ENCODE assay signal across 27 cellular contexts in the genomic region with DNA sequence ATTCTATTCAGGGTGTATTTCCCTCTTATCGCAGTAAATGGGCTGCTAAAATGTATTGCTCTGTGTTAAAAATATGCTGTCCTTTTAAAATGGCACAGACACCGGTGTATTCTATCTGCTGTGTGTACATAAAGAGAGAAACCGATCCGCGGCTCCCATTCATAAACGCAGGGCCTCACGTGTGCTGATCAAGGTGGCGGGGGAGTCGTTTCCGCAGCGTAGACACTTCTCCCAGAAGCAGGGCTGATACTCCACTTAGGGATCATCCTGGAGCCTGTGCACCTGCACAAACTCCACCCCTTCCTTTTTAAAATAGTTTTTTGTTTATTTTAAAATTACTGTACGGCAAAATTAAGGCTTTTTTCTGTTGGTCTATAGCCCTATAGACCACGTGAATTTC. TPM values are rescaled to one million over a fixed set of nuclear protein-coding genes. Genes with fewer than 3 reads are reported as not detected.
"Had no signal": no experiment of that assay in that cellular context is flagged by ENCODE, and none has a peak within 500 bp of the region (broad histone marks: within the 10 kb centered on the region; RNA-seq: fewer than 3 reads in every experiment).

No MANE protein-coding gene starts in this region.

- H3K9me3 ChIP-seq: adrenal gland, ascending aorta, sigmoid colon, testis, uterus had no signal

- H3K36me3 Mint-ChIP-seq: activated naive CD4-positive, alpha-beta T cell treated with anti-CD3 and anti-CD28 coated beads, Interleukin-2, amount 50 U/mL, for 72 hours; memory B cell; natural killer cell treated with Interleukin-12 subunit alpha and Interleukin-12 subunit beta and Interleukin-15 and Interleukin-18, amount 100 ng/mL, for 72 hours; WTC11 had no signal

- H3K36me3 ChIP-seq: adrenal gland, ascending aorta, brain microvascular endothelial cell, sigmoid colon, uterus had no signal

- ATAC-seq: activated naive CD4-positive, alpha-beta T cell treated with anti-CD3 and anti-CD28 coated beads, Interleukin-2, amount 50 U/mL, for 72 hours; activated T-helper 17 cell treated with anti-CD3 and anti-CD28 coated beads, Interleukin-2, amount 50 U/mL, for 72 hours; left colon; natural killer cell treated with Interleukin-12 subunit alpha and Interleukin-12 subunit beta and Interleukin-15 and Interleukin-18, amount 100 ng/mL, for 72 hours; WTC11 had no signal

- H3K27me3 ChIP-seq: adrenal gland, ascending aorta, brain microvascular endothelial cell, testis, uterus had no signal

- H3K4me3 ChIP-seq: adrenal gland, ascending aorta, sigmoid colon, smooth muscle cell, testis, uterus had no signal

- H3K27ac Mint-ChIP-seq: activated naive CD4-positive, alpha-beta T cell treated with anti-CD3 and anti-CD28 coated beads, Interleukin-2, amount 50 U/mL, for 72 hours; activated T-cell treated with anti-CD3 and anti-CD28 coated beads, Interleukin-2, amount 50 U/mL, for 24 hours; memory B cell; natural killer cell treated with Interleukin-12 subunit alpha and Interleukin-12 subunit beta and Interleukin-15 and Interleukin-18, amount 100 ng/mL, for 72 hours; progenitor cell of endocrine pancreas; WTC11 had no signal

- H3K27ac ChIP-seq: adrenal gland, ascending aorta, brain microvascular endothelial cell, sigmoid colon, testis, uterus had no signal

- H3K4me1 Mint-ChIP-seq: activated T-helper 17 cell treated with anti-CD3 and anti-CD28 coated beads, Interleukin-2, amount 50 U/mL, for 72 hours; memory B cell; WTC11 had no signal

- DNase-seq: activated CD4-positive, alpha-beta T cell treated with anti-CD3 and anti-CD28 coated beads, Interleukin-2, amount 50 U/mL, for 4 hours; activated CD8-positive, alpha-beta memory T cell treated with anti-CD3 and anti-CD28 coated beads for 24 hours; activated CD8-positive, alpha-beta memory T cell treated with anti-CD3 and anti-CD28 coated beads, Interleukin-2, amount 50 U/mL, for 4 hours; activated T-cell treated with anti-CD3 and anti-CD28 coated beads, Interleukin-2, amount 50 U/mL, for 24 hours; adrenal gland; brain microvascular endothelial cell; dermis blood vessel endothelial cell; effector CD8-positive, alpha-beta T cell; erythroblast; foreskin fibroblast; left colon; retina; sigmoid colon; stimulated activated CD4-positive, alpha-beta T cell treated with anti-CD3 and anti-CD28 coated beads, Interleukin-2, amount 100 ng/mL, for 48 hours; stimulated activated naive CD4-positive, alpha-beta T cell; testis; trophoblast cell; uterus had no signal

- H3K4me1 ChIP-seq: adrenal gland, ascending aorta, sigmoid colon, testis, uterus had no signal

- H3K9me3 Mint-ChIP-seq: activated naive CD4-positive, alpha-beta T cell treated with anti-CD3 and anti-CD28 coated beads, Interleukin-2, amount 50 U/mL, for 72 hours; activated T-cell treated with anti-CD3 and anti-CD28 coated beads, Interleukin-2, amount 50 U/mL, for 24 hours; activated T-helper 17 cell treated with anti-CD3 and anti-CD28 coated beads, Interleukin-2, amount 50 U/mL, for 72 hours; memory B cell; natural killer cell treated with Interleukin-12 subunit alpha and Interleukin-12 subunit beta and Interleukin-15 and Interleukin-18, amount 100 ng/mL, for 72 hours; WTC11 had no signal

- H3K4me3 Mint-ChIP-seq: activated T-cell treated with anti-CD3 and anti-CD28 coated beads, Interleukin-2, amount 50 U/mL, for 24 hours; activated T-helper 17 cell treated with anti-CD3 and anti-CD28 coated beads, Interleukin-2, amount 50 U/mL, for 72 hours; memory B cell; natural killer cell treated with Interleukin-12 subunit alpha and Interleukin-12 subunit beta and Interleukin-15 and Interleukin-18, amount 100 ng/mL, for 72 hours; WTC11 had no signal

RNA-seq across cellular contexts. Expression of gene IGSF9B, which starts 26.1 kb away (rescaled TPM):
- polyA plus RNA-seq: fibroblast of lung had no signal
